1 cellular context compared by ENCODE assay signal in the genomic region with DNA sequence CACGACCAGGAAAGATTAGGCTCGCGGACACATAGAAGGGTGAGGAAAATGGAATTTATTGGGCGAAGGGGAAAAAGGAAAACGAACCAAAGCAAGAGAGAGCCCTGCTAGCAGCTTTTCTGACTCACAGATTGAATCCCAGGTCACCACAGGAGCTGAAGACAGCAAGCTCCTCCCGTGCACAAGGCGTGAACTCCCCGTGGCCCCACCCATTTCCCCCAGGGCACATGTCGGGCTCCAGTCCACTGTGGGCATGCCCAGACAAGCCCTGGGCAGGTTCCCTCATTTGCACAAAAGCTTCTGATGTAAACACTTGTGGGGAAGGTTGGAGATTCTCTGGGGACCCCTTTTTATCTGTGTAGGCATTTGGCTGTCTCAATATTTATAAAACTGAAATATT.
A peak's percentile ranks its signal among the peaks of the same experiment; 100 is the strongest.
TF ChIP-seq lines count a peak whose summit lies in the region.

No MANE protein-coding gene starts in this region.

TF ChIP-seq in H1, 55 proteins besides CTCF, POLR2A, EP300 and RAD21 (continued from another document):
- 0 out of 2 replicates have a peak, but pooled peaks have one; percentile 9 for TF ChIP-seq SP1 (IDR thresholded peaks at IDR 0.05; ENCODE audit: low read depth, low read length)
- TF ChIP-seq, protein P1, sequence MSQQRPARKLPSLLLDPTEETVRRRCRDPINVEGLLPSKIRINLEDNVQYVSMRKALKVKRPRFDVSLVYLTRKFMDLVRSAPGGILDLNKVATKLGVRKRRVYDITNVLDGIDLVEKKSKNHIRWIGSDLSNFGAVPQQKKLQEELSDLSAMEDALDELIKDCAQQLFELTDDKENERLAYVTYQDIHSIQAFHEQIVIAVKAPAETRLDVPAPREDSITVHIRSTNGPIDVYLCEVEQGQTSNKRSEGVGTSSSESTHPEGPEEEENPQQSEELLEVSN (IDR thresholded peaks at IDR 0.05) = peak; percentile 64; the same call in 1 of the 2 replicates
